Comparison of ENCODE assay signal across 8 cellular contexts in genomic region chr9:113409883-113410206, GRCh38. TPM values are rescaled to one million over a fixed set of nuclear protein-coding genes. Genes with fewer than 3 reads are reported as not detected.
DNase-seq lines count a peak whose midpoint lies in the region; ATAC-seq and TF ChIP-seq lines count a peak whose summit lies in the region.

No MANE protein-coding gene starts in this region.

- peak overlapping the region; percentile 98 for H3K4me3 Mint-ChIP-seq in stimulated activated effector memory CD8-positive, alpha-beta T cell treated with anti-CD3 and anti-CD28 coated beads, Interleukin-12 subunit alpha, Interleukin-12 subunit beta, amount 100 ng/mL, for 72 hours

- no peaks in the 10 kb centered on the region for H3K9me3 Mint-ChIP-seq in stimulated activated effector memory CD8-positive, alpha-beta T cell treated with anti-CD3 and anti-CD28 coated beads, Interleukin-12 subunit alpha, Interleukin-12 subunit beta, amount 100 ng/mL, for 72 hours

- DNase-seq in AG04449 (ENCODE audit: low read depth, low spot score) (no peak), HCEC 1CT (peak; percentile 15), left ventricle myocardium superior (no peak), HK-2 (ENCODE audit: unreplicated experiment) (no peak), NCI-H748 (lab: John Stamatoyannopoulos, UW; ENCODE audit: unreplicated experiment) (no peak), NCI-H146 treated with DMSO at 0.1 percent for 48 hours (lab: John Stamatoyannopoulos, UW; ENCODE audit: unreplicated experiment) (no peak)
- DNase-seq in stimulated activated effector memory CD8-positive, alpha-beta T cell treated with anti-CD3 and anti-CD28 coated beads, Interleukin-12 subunit alpha, Interleukin-12 subunit beta, amount 100 ng/mL, for 72 hours (ENCODE audit: low spot score in 2 of 2), result no peak

- CTCF ChIA-PET in AG04449 (lab: Yijun Ruan, JAX), result interaction anchor here (0.7 to 8.7 kb wide), 12 partner anchors 10 to 253 kb away, joined by 3 to 132 read pairs (median 8); partner anchors contain the start of genes ALAD, CDC26 and PRPF4

- no peak for TF ChIP-seq CTCF in AG04449 (IDR thresholded peaks at IDR 0.05; ENCODE audit: insufficient read depth, low read length, missing control alignments)
- no peak for TF ChIP-seq CTCF in VCaP (conservative IDR thresholded peaks at IDR 0.05)

- H3K4me3 ChIP-seq in AG04449 (ENCODE audit: low read depth, low read length), result peak overlapping the region; percentile 88

- peaks cover 29% of the 10 kb centered on the region for H3K4me1 Mint-ChIP-seq in stimulated activated effector memory CD8-positive, alpha-beta T cell treated with anti-CD3 and anti-CD28 coated beads, Interleukin-12 subunit alpha, Interleukin-12 subunit beta, amount 100 ng/mL, for 72 hours

- ATAC-seq in left ventricle myocardium superior, result peak; percentile 0
- peak; percentile 25 for ATAC-seq in stimulated activated effector memory CD8-positive, alpha-beta T cell treated with anti-CD3 and anti-CD28 coated beads, Interleukin-12 subunit alpha, Interleukin-12 subunit beta, amount 100 ng/mL, for 72 hours

- peak overlapping the region; percentile 99 for H3K27ac Mint-ChIP-seq in stimulated activated effector memory CD8-positive, alpha-beta T cell treated with anti-CD3 and anti-CD28 coated beads, Interleukin-12 subunit alpha, Interleukin-12 subunit beta, amount 100 ng/mL, for 72 hours

- peak overlapping the region; percentile 98 for H3K27ac ChIP-seq in VCaP

- POLR2A ChIA-PET in AG04449 (lab: Yijun Ruan, JAX), result interaction anchor here (0.6 to 2.0 kb wide), 10 partner anchors 9 to 259 kb away, joined by 3 to 18 read pairs (median 4); partner anchors contain the start of genes ALAD, CDC26, PRPF4 and SLC31A2

- peaks cover 61% of the 10 kb centered on the region for H3K36me3 Mint-ChIP-seq in stimulated activated effector memory CD8-positive, alpha-beta T cell treated with anti-CD3 and anti-CD28 coated beads, Interleukin-12 subunit alpha, Interleukin-12 subunit beta, amount 100 ng/mL, for 72 hours

- intact Hi-C loops in left ventricle myocardium superior (cut with micrococcal nuclease), result no loop called here

RNA-seq across cellular contexts. Expression of gene POLE3, which starts 0.6 kb away (rescaled TPM):
- 25.1 TPM for total RNA-seq in left ventricle myocardium superior

RNA-seq across cellular contexts. Expression of gene C9orf43, which starts 0.7 kb away (rescaled TPM):
- 0.12 TPM for total RNA-seq in left ventricle myocardium superior

RNA-seq across cellular contexts. Expression of gene ALAD, which starts 8.8 kb away (rescaled TPM):
- total RNA-seq in left ventricle myocardium superior, result 117 TPM

RNA-seq across cellular contexts. Expression of gene HDHD3, which starts 33.1 kb away (rescaled TPM):
- total RNA-seq in left ventricle myocardium superior, result 9.9 TPM

RNA-seq across cellular contexts. Expression of gene RGS3, which starts 53.7 kb away (rescaled TPM):
- total RNA-seq in left ventricle myocardium superior, result 115 TPM
